In genomic region chr12:104782296-104782695, GRCh38 we compare ENCODE assay signal across 10 cellular contexts.
"Had no signal": no experiment of that assay in that cellular context is flagged by ENCODE, and none has a peak within 500 bp of the region (broad histone marks: within the 10 kb centered on the region; RNA-seq: fewer than 3 reads in every experiment).

No MANE protein-coding gene starts in this region.

- H3K27ac ChIP-seq: GM23248, HL-60, KMS-11 had no signal

- DNase-seq: GM23248, GOT3, H7, HFFc6, KBM-7 had no signal

- H3K9me3 ChIP-seq: HAP-1 had no signal

- H3K4me1 ChIP-seq: HAP-1 had no signal

- ATAC-seq: HCT116, HepG2 had no signal

- FAIRE-seq: HepG2 had no signal

- H3K4me3 ChIP-seq: GM23248, HAP-1 had no signal

- H3K9ac ChIP-seq: GM23248, KMS-11 had no signal

- H2AFZ ChIP-seq: GM23248 had no signal

- H3K36me3 ChIP-seq: HAP-1 had no signal

- H3K4me2 ChIP-seq: KMS-11 had no signal
